ENCODE assay signal across 1 cellular context in the genomic region with DNA sequence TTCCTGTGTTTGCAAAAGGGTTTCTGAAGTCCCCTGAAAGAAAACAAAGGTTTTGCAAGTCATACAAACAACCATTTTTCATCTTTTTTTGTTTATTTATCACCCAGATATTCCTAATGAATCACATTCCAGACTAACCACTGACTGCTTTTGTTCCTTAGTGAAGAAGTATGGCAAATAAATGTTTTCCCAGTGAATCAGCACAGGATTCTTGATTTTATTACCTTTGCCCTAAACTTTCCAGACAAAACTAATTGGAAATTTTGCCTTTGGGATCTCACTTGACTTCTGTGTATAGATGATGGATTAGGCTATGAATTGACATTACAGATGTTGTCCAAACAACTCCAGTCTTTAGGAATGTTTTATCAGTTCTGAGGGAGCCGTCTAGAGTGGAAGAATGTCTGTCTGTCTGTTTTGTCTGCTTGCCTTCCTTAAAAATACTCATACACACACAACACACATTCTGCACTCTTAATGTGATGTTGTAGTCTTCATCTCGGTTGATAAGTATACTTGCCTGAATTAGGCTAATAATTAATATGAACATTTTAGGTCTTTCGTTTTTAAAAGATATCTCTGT.
TF ChIP-seq lines count a peak whose summit lies in the region.

No MANE protein-coding gene starts in this region.

TF ChIP-seq in HepG2, 621 proteins besides CTCF, POLR2A, EP300 and RAD21 (continued from another document and continues in another):
- TF ChIP-seq, protein P1, sequence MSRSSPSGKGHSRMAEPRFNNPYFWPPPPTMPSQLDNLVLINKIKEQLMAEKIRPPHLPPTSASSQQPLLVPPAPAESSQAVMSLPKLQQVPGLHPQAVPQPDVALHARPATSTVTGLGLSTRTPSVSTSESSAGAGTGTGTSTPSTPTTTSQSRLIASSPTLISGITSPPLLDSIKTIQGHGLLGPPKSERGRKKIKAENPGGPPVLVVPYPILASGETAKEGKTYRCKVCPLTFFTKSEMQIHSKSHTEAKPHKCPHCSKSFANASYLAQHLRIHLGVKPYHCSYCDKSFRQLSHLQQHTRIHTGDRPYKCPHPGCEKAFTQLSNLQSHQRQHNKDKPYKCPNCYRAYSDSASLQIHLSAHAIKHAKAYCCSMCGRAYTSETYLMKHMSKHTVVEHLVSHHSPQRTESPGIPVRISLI (CRISPR knock-in tag; IDR thresholded peaks at IDR 0.05; ENCODE audit: borderline replicate concordance): no peak
- TF ChIP-seq ZNF782 (CRISPR knock-in tag; IDR thresholded peaks at IDR 0.05; ENCODE audit: borderline replicate concordance) (no peak), TP53 (CRISPR knock-in tag; conservative IDR thresholded peaks at IDR 0.05) (no peak), ZBTB38 (CRISPR knock-in tag; IDR thresholded peaks at IDR 0.05) (no peak), REL (CRISPR knock-in tag; conservative IDR thresholded peaks at IDR 0.05) (no peak), ZNF24 (IDR thresholded peaks at IDR 0.05) (no peak; the same call in 1 of the 2 replicates), U2AF1 (optimal IDR thresholded peaks at IDR 0.05; ENCODE audit: low read depth, low read length) (no peak), THAP11 (CRISPR knock-in tag; IDR thresholded peaks at IDR 0.05) (no peak), BRCA1 (CRISPR knock-in tag; IDR thresholded peaks at IDR 0.05) (no peak), THYN1 (CRISPR knock-in tag; IDR thresholded peaks at IDR 0.05; ENCODE audit: borderline replicate concordance, low read depth) (no peak), DPF2 (CRISPR knock-in tag; IDR thresholded peaks at IDR 0.05; ENCODE audit: borderline replicate concordance, low read depth) (no peak), RELA (CRISPR knock-in tag; IDR thresholded peaks at IDR 0.05) (no peak), FOXA1 (IDR thresholded peaks at IDR 0.05) (no peak), FOXA1 (CRISPR knock-in tag; IDR thresholded peaks at IDR 0.05) (0 out of 2 replicates have a peak, but pooled peaks have one; percentile 9), MIXL1 (CRISPR knock-in tag; IDR thresholded peaks at IDR 0.05) (no peak)
- TF ChIP-seq, protein P2, sequence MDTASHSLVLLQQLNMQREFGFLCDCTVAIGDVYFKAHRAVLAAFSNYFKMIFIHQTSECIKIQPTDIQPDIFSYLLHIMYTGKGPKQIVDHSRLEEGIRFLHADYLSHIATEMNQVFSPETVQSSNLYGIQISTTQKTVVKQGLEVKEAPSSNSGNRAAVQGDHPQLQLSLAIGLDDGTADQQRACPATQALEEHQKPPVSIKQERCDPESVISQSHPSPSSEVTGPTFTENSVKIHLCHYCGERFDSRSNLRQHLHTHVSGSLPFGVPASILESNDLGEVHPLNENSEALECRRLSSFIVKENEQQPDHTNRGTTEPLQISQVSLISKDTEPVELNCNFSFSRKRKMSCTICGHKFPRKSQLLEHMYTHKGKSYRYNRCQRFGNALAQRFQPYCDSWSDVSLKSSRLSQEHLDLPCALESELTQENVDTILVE (CRISPR knock-in tag; IDR thresholded peaks at IDR 0.05): no peak
- TF ChIP-seq, protein P3, sequence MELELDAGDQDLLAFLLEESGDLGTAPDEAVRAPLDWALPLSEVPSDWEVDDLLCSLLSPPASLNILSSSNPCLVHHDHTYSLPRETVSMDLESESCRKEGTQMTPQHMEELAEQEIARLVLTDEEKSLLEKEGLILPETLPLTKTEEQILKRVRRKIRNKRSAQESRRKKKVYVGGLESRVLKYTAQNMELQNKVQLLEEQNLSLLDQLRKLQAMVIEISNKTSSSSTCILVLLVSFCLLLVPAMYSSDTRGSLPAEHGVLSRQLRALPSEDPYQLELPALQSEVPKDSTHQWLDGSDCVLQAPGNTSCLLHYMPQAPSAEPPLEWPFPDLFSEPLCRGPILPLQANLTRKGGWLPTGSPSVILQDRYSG (CRISPR knock-in tag; IDR thresholded peaks at IDR 0.05): no peak
- TF ChIP-seq, protein P4, sequence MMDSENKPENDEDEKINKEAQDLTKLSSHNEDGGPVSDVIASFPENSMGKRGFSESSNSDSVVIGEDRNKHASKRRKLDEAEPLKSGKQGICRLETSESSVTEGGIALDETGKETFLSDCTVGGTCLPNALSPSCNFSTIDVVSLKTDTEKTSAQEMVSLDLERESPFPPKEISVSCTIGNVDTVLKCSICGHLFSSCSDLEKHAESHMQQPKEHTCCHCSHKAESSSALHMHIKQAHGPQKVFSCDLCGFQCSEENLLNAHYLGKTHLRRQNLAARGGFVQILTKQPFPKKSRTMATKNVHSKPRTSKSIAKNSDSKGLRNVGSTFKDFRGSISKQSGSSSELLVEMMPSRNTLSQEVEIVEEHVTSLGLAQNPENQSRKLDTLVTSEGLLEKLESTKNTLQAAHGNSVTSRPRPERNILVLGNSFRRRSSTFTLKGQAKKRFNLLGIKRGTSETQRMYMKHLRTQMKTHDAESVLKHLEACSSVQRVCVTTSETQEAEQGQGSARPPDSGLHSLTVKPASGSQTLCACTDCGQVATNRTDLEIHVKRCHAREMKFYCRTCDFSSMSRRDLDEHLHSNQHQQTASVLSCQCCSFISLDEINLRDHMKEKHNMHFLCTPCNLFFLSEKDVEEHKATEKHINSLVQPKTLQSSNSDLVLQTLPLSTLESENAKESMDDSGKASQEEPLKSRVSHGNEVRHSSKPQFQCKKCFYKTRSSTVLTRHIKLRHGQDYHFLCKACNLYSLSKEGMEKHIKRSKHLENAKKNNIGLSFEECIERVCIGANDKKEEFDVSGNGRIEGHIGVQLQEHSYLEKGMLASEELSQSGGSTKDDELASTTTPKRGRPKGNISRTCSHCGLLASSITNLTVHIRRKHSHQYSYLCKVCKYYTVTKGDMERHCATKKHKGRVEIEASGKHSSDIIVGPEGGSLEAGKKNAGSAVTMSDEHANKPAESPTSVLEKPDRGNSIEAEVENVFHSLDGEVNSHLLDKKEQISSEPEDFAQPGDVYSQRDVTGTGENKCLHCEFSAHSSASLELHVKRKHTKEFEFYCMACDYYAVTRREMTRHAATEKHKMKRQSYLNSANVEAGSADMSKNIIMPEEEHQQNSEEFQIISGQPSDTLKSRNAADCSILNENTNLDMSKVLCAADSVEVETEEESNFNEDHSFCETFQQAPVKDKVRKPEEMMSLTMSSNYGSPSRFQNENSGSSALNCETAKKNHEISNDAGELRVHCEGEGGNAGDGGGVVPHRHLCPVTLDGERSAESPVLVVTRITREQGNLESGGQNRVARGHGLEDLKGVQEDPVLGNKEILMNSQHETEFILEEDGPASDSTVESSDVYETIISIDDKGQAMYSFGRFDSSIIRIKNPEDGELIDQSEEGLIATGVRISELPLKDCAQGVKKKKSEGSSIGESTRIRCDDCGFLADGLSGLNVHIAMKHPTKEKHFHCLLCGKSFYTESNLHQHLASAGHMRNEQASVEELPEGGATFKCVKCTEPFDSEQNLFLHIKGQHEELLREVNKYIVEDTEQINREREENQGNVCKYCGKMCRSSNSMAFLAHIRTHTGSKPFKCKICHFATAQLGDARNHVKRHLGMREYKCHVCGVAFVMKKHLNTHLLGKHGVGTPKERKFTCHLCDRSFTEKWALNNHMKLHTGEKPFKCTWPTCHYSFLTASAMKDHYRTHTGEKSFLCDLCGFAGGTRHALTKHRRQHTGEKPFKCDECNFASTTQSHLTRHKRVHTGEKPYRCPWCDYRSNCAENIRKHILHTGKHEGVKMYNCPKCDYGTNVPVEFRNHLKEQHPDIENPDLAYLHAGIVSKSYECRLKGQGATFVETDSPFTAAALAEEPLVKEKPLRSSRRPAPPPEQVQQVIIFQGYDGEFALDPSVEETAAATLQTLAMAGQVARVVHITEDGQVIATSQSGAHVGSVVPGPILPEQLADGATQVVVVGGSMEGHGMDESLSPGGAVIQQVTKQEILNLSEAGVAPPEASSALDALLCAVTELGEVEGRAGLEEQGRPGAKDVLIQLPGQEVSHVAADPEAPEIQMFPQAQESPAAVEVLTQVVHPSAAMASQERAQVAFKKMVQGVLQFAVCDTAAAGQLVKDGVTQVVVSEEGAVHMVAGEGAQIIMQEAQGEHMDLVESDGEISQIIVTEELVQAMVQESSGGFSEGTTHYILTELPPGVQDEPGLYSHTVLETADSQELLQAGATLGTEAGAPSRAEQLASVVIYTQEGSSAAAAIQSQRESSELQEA (CRISPR knock-in tag; IDR thresholded peaks at IDR 0.05; ENCODE audit: not compliant biosample characterization): no peak
- TF ChIP-seq, protein P5, sequence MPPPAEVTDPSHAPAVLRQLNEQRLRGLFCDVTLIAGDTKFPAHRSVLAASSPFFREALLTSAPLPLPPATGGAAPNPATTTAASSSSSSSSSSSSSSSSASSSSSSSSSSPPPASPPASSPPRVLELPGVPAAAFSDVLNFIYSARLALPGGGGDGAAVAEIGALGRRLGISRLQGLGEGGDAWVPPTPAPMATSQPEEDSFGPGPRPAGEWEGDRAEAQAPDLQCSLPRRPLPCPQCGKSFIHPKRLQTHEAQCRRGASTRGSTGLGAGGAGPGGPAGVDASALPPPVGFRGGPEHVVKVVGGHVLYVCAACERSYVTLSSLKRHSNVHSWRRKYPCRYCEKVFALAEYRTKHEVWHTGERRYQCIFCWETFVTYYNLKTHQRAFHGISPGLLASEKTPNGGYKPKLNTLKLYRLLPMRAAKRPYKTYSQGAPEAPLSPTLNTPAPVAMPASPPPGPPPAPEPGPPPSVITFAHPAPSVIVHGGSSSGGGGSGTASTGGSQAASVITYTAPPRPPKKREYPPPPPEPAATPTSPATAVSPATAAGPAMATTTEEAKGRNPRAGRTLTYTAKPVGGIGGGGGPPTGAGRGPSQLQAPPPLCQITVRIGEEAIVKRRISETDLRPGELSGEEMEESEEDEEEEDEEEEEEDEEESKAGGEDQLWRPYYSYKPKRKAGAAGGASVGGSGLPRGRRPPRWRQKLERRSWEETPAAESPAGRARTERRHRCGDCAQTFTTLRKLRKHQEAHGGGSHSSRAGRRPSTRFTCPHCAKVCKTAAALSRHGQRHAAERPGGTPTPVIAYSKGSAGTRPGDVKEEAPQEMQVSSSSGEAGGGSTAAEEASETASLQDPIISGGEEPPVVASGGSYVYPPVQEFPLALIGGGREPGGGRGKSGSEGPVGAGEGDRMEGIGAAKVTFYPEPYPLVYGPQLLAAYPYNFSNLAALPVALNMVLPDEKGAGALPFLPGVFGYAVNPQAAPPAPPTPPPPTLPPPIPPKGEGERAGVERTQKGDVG (CRISPR knock-in tag; IDR thresholded peaks at IDR 0.05; ENCODE audit: borderline replicate concordance): no peak
- TF ChIP-seq, protein P6, sequence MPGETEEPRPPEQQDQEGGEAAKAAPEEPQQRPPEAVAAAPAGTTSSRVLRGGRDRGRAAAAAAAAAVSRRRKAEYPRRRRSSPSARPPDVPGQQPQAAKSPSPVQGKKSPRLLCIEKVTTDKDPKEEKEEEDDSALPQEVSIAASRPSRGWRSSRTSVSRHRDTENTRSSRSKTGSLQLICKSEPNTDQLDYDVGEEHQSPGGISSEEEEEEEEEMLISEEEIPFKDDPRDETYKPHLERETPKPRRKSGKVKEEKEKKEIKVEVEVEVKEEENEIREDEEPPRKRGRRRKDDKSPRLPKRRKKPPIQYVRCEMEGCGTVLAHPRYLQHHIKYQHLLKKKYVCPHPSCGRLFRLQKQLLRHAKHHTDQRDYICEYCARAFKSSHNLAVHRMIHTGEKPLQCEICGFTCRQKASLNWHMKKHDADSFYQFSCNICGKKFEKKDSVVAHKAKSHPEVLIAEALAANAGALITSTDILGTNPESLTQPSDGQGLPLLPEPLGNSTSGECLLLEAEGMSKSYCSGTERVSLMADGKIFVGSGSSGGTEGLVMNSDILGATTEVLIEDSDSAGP (CRISPR knock-in tag; IDR thresholded peaks at IDR 0.05; ENCODE audit: borderline replicate concordance): no peak
- TF ChIP-seq, protein P7, sequence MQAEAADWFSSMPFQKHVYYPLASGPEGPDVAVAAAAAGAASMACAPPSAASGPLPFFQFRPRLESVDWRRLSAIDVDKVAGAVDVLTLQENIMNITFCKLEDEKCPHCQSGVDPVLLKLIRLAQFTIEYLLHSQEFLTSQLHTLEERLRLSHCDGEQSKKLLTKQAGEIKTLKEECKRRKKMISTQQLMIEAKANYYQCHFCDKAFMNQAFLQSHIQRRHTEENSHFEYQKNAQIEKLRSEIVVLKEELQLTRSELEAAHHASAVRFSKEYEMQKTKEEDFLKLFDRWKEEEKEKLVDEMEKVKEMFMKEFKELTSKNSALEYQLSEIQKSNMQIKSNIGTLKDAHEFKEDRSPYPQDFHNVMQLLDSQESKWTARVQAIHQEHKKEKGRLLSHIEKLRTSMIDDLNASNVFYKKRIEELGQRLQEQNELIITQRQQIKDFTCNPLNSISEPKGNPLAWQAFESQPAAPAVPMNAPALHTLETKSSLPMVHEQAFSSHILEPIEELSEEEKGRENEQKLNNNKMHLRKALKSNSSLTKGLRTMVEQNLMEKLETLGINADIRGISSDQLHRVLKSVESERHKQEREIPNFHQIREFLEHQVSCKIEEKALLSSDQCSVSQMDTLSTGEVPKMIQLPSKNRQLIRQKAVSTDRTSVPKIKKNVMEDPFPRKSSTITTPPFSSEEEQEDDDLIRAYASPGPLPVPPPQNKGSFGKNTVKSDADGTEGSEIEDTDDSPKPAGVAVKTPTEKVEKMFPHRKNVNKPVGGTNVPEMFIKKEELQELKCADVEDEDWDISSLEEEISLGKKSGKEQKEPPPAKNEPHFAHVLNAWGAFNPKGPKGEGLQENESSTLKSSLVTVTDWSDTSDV (CRISPR knock-in tag; IDR thresholded peaks at IDR 0.05): no peak
- TF ChIP-seq, protein P8, sequence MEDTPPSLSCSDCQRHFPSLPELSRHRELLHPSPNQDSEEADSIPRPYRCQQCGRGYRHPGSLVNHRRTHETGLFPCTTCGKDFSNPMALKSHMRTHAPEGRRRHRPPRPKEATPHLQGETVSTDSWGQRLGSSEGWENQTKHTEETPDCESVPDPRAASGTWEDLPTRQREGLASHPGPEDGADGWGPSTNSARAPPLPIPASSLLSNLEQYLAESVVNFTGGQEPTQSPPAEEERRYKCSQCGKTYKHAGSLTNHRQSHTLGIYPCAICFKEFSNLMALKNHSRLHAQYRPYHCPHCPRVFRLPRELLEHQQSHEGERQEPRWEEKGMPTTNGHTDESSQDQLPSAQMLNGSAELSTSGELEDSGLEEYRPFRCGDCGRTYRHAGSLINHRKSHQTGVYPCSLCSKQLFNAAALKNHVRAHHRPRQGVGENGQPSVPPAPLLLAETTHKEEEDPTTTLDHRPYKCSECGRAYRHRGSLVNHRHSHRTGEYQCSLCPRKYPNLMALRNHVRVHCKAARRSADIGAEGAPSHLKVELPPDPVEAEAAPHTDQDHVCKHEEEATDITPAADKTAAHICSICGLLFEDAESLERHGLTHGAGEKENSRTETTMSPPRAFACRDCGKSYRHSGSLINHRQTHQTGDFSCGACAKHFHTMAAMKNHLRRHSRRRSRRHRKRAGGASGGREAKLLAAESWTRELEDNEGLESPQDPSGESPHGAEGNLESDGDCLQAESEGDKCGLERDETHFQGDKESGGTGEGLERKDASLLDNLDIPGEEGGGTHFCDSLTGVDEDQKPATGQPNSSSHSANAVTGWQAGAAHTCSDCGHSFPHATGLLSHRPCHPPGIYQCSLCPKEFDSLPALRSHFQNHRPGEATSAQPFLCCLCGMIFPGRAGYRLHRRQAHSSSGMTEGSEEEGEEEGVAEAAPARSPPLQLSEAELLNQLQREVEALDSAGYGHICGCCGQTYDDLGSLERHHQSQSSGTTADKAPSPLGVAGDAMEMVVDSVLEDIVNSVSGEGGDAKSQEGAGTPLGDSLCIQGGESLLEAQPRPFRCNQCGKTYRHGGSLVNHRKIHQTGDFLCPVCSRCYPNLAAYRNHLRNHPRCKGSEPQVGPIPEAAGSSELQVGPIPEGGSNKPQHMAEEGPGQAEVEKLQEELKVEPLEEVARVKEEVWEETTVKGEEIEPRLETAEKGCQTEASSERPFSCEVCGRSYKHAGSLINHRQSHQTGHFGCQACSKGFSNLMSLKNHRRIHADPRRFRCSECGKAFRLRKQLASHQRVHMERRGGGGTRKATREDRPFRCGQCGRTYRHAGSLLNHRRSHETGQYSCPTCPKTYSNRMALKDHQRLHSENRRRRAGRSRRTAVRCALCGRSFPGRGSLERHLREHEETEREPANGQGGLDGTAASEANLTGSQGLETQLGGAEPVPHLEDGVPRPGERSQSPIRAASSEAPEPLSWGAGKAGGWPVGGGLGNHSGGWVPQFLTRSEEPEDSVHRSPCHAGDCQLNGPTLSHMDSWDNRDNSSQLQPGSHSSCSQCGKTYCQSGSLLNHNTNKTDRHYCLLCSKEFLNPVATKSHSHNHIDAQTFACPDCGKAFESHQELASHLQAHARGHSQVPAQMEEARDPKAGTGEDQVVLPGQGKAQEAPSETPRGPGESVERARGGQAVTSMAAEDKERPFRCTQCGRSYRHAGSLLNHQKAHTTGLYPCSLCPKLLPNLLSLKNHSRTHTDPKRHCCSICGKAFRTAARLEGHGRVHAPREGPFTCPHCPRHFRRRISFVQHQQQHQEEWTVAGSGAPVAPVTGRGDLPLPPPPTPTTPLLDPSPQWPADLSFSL (CRISPR knock-in tag; IDR thresholded peaks at IDR 0.05): no peak
